ENCODE assay signal across 8 cellular contexts in genomic region chr3:138935505-138935863, GRCh38. TPM values are rescaled to one million over a fixed set of nuclear protein-coding genes. Genes with fewer than 3 reads are reported as not detected.
DNase-seq lines count a peak whose midpoint lies in the region; ATAC-seq, FAIRE-seq and TF ChIP-seq lines count a peak whose summit lies in the region.

No MANE protein-coding gene starts in this region.

- H3K9me2 ChIP-seq in neural cell (ENCODE audit: insufficient read depth, low read length) = no peaks in the 10 kb centered on the region

- no peak for FAIRE-seq in GM19239 (lab: Jason Lieb, UNC)

- H2AFZ ChIP-seq in KMS-11 (ENCODE audit: low read depth) (peak overlapping the region; percentile 95), neural cell (ENCODE audit: low read depth, low read length) (no peak overlapping the region)

- H3K27me3 Mint-ChIP-seq in Caco-2 (ENCODE audit: insufficient read depth, unreplicated experiment) (no peaks in the 10 kb centered on the region), brain (peaks cover 93% of the 10 kb centered on the region)

- H3K9me3 ChIP-seq in Caco-2 (no peaks in the 10 kb centered on the region), neural cell (ENCODE audit: low read length) (no peaks in the 10 kb centered on the region)

- H3K9me3 Mint-ChIP-seq in Caco-2 (ENCODE audit: unreplicated experiment) (no peaks in the 10 kb centered on the region), brain (no peaks in the 10 kb centered on the region)

- POLR2A ChIA-PET in Caco-2 (lab: Charles Lee) = interaction anchor here (0.5 to 0.8 kb wide), 2 partner anchors 11 to 33 kb away, joined by 4 read pairs; partner anchors contain the start of genes FOXL2 and FOXL2NB

- TF ChIP-seq EP300 in neural cell (conservative IDR thresholded peaks at IDR 0.05; ENCODE audit: poor library complexity, severe bottlenecking) = no peak

- H3F3A ChIP-seq in neural cell (ENCODE audit: insufficient read depth, low read length, poor library complexity, severe bottlenecking) = no peaks in the 10 kb centered on the region

- H3K36me3 Mint-ChIP-seq in Caco-2 (ENCODE audit: insufficient read depth, unreplicated experiment) (no peaks in the 10 kb centered on the region), brain (no peaks in the 10 kb centered on the region)

- BruUV-seq in Caco-2 (replicated peaks; lab: Mats Ljungman, UMichigan) = no TSS peak

- intact Hi-C loops in Caco-2 (cut with micrococcal nuclease; ENCODE audit: unreplicated experiment) = no loop called here

- H3K4me3 Mint-ChIP-seq in Caco-2 (ENCODE audit: unreplicated experiment) (peak overlapping the region; percentile 92), brain (peak overlapping the region; percentile 83 to 86 (median 85))

- ATAC-seq in HG02798 (IDR thresholded peaks at IDR 0.05; ENCODE audit: poor library complexity, unreplicated experiment) = no peak
- ATAC-seq in GM19351 (IDR thresholded peaks at IDR 0.05; ENCODE audit: unreplicated experiment) = no peak

- H4K20me1 ChIP-seq in KMS-11 (ENCODE audit: insufficient read depth) (no peaks in the 10 kb centered on the region), neural cell (ENCODE audit: insufficient read depth) (no peaks in the 10 kb centered on the region)

- H3K27me3 ChIP-seq in Caco-2 (replicated peaks; ENCODE audit: control insufficient read depth, insufficient read depth, low read length) (no peaks in the 10 kb centered on the region), KMS-11 (ENCODE audit: insufficient read depth, low read depth) (no peaks in the 10 kb centered on the region), neural cell (ENCODE audit: insufficient read depth, low read depth, low read length) (peaks cover 74% of the 10 kb centered on the region)

- H3K36me3 ChIP-seq in Caco-2 (ENCODE audit: control insufficient read depth, insufficient read depth, low read length) = no peaks in the 10 kb centered on the region
- no peaks in the 10 kb centered on the region for H3K36me3 ChIP-seq in KMS-11 (ENCODE audit: insufficient read depth)
- no peaks in the 10 kb centered on the region for H3K36me3 ChIP-seq in neural cell (ENCODE audit: insufficient read depth, low read length)

- H3K4me3 ChIP-seq in Caco-2 (ENCODE audit: low read depth, low read length) (peak overlapping the region; percentile 60), KMS-11 (IDR thresholded peaks at IDR 0.05; ENCODE audit: insufficient read depth, low read depth, low read length) (peak overlapping the region; percentile 94), neural cell (ENCODE audit: low read length) (peak overlapping the region; percentile 70)

- H3K27ac ChIP-seq in KMS-11 (peak overlapping the region; percentile 43; the same call in 1 of the 2 replicates), neural cell (ENCODE audit: low read length) (no peak overlapping the region)

- H3K9ac ChIP-seq in KMS-11 = peak overlapping the region; percentile 57; the same call in 1 of the 2 replicates
- no peak overlapping the region for H3K9ac ChIP-seq in neural cell (ENCODE audit: low read length)

- no peak for TF ChIP-seq RAD21 in neural cell (conservative IDR thresholded peaks at IDR 0.05)

- H3K79me2 ChIP-seq in KMS-11 (ENCODE audit: insufficient read depth, low read depth) (no peaks in the 10 kb centered on the region), neural cell (replicated peaks; ENCODE audit: insufficient read depth, low read length) (no peaks in the 10 kb centered on the region)

- no peak for TF ChIP-seq CTCF in Caco-2 (IDR thresholded peaks at IDR 0.05; ENCODE audit: insufficient read depth in 1 of 2, low read depth in 1 of 2, low read length in 1 of 2, severe bottlenecking in 1 of 2, unreplicated experiment in 1 of 2)
- TF ChIP-seq CTCF in KMS-11 (conservative IDR thresholded peaks at IDR 0.05; ENCODE audit: low read depth, low read length) = no peak
- no peak for TF ChIP-seq CTCF in brain (conservative IDR thresholded peaks at IDR 0.05)
- TF ChIP-seq CTCF in neural cell (IDR thresholded peaks at IDR 0.05; ENCODE audit: poor library complexity, severe bottlenecking) = no peak

- CTCF ChIA-PET in Caco-2 (lab: Charles Lee) = interaction anchor here (0.7 to 1.5 kb wide), 22 partner anchors 9 to 493 kb away, joined by 3 to 20 read pairs (median 5); partner anchors contain the start of genes CEP70, FOXL2 and FOXL2NB

- H3K4me1 ChIP-seq in Caco-2 (no peaks in the 10 kb centered on the region), KMS-11 (ENCODE audit: low read depth, poor library complexity, severe bottlenecking) (peaks cover 7% of the 10 kb centered on the region)

- H3K27ac Mint-ChIP-seq in Caco-2 (ENCODE audit: unreplicated experiment) (peak overlapping the region; percentile 46), brain (no peak overlapping the region)

- no peaks in the 10 kb centered on the region for H3K4me1 Mint-ChIP-seq in Caco-2 (ENCODE audit: low read depth, unreplicated experiment)
- peaks cover 35% of the 10 kb centered on the region for H3K4me1 Mint-ChIP-seq in brain

- no peak for DNase-seq in Caco-2
- no peak for DNase-seq in NCI-H82 treated with DMSO at 0.1 percent for 48 hours (lab: John Stamatoyannopoulos, UW; ENCODE audit: unreplicated experiment)
- DNase-seq in GM19239 (ENCODE audit: insufficient read length, low spot score) = no peak

- H3K4me2 ChIP-seq in KMS-11 = peak overlapping the region; percentile 67
- H3K4me2 ChIP-seq in neural cell (ENCODE audit: low read length) = no peak overlapping the region

TF ChIP-seq in neural cell, 6 proteins besides CTCF, POLR2A, EP300 and RAD21:
- TF ChIP-seq REST (IDR thresholded peaks at IDR 0.05; ENCODE audit: borderline replicate concordance) = no peak
- TF ChIP-seq MXI1 (conservative IDR thresholded peaks at IDR 0.05; ENCODE audit: poor library complexity, severe bottlenecking) = no peak
- no peak for TF ChIP-seq EZH2 (IDR thresholded peaks at IDR 0.05; ENCODE audit: borderline replicate concordance, insufficient read depth, low read length, poor library complexity, severe bottlenecking)
- no peak for TF ChIP-seq TAF1 (IDR thresholded peaks at IDR 0.05; ENCODE audit: low read depth)
- TF ChIP-seq SMC3 (conservative IDR thresholded peaks at IDR 0.05; ENCODE audit: poor library complexity) = no peak
- no peak for TF ChIP-seq POLR2AphosphoS5 (IDR thresholded peaks at IDR 0.05)

RNA-seq across cellular contexts. Expression of gene FOXL2, which starts 11.5 kb away (rescaled TPM):
- total RNA-seq in Caco-2 (2022) = 1.4 and 1.8 TPM in 2 replicates
- not detected for polyA plus RNA-seq in brain (ENCODE audit: insufficient read depth, low read depth, low replicate concordance)
- polyA plus RNA-seq in neural cell = not detected in 2 replicates
- polyA minus RNA-seq in neural cell = not detected in 2 replicates

RNA-seq across cellular contexts. Expression of gene FOXL2NB, which starts 11.5 kb away (rescaled TPM):
- 2.0 and 2.2 TPM in 2 replicates for total RNA-seq in Caco-2 (2022)
- polyA plus RNA-seq in brain (ENCODE audit: insufficient read depth, low read depth, low replicate concordance) (not detected), neural cell (not detected in 2 replicates)
- not detected in 2 replicates for polyA minus RNA-seq in neural cell
